21 cellular contexts compared by ENCODE assay signal in genomic region chr5:74786851-74787250, GRCh38.
"Had no signal": no experiment of that assay in that cellular context is flagged by ENCODE, and none has a peak within 500 bp of the region (broad histone marks: within the 10 kb centered on the region; RNA-seq: fewer than 3 reads in every experiment).

No MANE protein-coding gene starts in this region.

- H3K4me1 Mint-ChIP-seq: activated CD4-positive, alpha-beta memory T cell treated with anti-CD3 and anti-CD28 coated beads, Interleukin-2, amount 10 ng/mL, durations not matched to agents 7 days and 5 days; activated CD4-positive, alpha-beta T cell treated with anti-CD3 and anti-CD28 coated beads, Interleukin-2, amount 10 ng/mL, durations not matched to agents 7 days and 5 days; nephron had no signal

- H3K27me3 ChIP-seq: breast epithelium, esophagus squamous epithelium, tibial nerve, uterus had no signal

- H3K27ac ChIP-seq: breast epithelium, esophagus squamous epithelium, tibial nerve, uterus, WERI-Rb-1 had no signal

- H3K9me3 ChIP-seq: breast epithelium, esophagus squamous epithelium, tibial nerve, uterus had no signal

- H3K36me3 ChIP-seq: breast epithelium, esophagus squamous epithelium, tibial nerve, uterus had no signal

- DNase-seq: activated CD4-positive, alpha-beta memory T cell treated with anti-CD3 and anti-CD28 coated beads, Interleukin-2, amount 10 ng/mL, durations not matched to agents 7 days and 5 days; activated CD4-positive, alpha-beta T cell treated with anti-CD3 and anti-CD28 coated beads, Interleukin-2, amount 10 ng/mL, durations not matched to agents 7 days and 5 days; activated CD4-positive, CD25-positive, alpha-beta regulatory T cell treated with anti-CD3 and anti-CD28 coated beads, Interleukin-2, amount 50 U/mL, for 72 hours; activated naive CD4-positive, alpha-beta T cell; activated T-cell treated with anti-CD3 and anti-CD28 coated beads, Interleukin-2, amount 50 U/mL, for 4 hours; central memory CD4-positive, alpha-beta T cell; esophagus squamous epithelium; foreskin melanocyte; left ventricle myocardium superior; posterior cingulate gyrus; right cardiac atrium; stimulated activated CD4-positive, alpha-beta T cell treated with anti-CD3 and anti-CD28 coated beads, Interleukin-2, amount 100 ng/mL, for 48 hours; stimulated activated naive CD4-positive, alpha-beta T cell treated with Interleukin-2 at 50 U/mL for 16 hours; T-helper 9 cell; uterus had no signal

- H3K27me3 Mint-ChIP-seq: activated CD4-positive, alpha-beta memory T cell treated with anti-CD3 and anti-CD28 coated beads, Interleukin-2, amount 10 ng/mL, durations not matched to agents 7 days and 5 days; activated CD4-positive, alpha-beta T cell treated with anti-CD3 and anti-CD28 coated beads, Interleukin-2, amount 10 ng/mL, durations not matched to agents 7 days and 5 days; dendritic cell treated with granulocyte-macrophage colony-stimulating factor and Interleukin-4, amounts not matched to agents 40 ng/mL and 50 ng/mL, for 4 days had no signal

- H3K27ac Mint-ChIP-seq: activated CD4-positive, alpha-beta memory T cell treated with anti-CD3 and anti-CD28 coated beads, Interleukin-2, amount 10 ng/mL, durations not matched to agents 7 days and 5 days; activated CD4-positive, alpha-beta T cell treated with anti-CD3 and anti-CD28 coated beads, Interleukin-2, amount 10 ng/mL, durations not matched to agents 7 days and 5 days; activated naive CD4-positive, alpha-beta T cell treated with anti-CD3 and anti-CD28 coated beads, Interleukin-2, amount 50 U/mL, for 72 hours; dendritic cell treated with granulocyte-macrophage colony-stimulating factor and Interleukin-4, amounts not matched to agents 40 ng/mL and 50 ng/mL, for 4 days; nephron had no signal

- H3K4me3 Mint-ChIP-seq: activated CD4-positive, alpha-beta memory T cell treated with anti-CD3 and anti-CD28 coated beads, Interleukin-2, amount 10 ng/mL, durations not matched to agents 7 days and 5 days; activated CD4-positive, alpha-beta T cell treated with anti-CD3 and anti-CD28 coated beads, Interleukin-2, amount 10 ng/mL, durations not matched to agents 7 days and 5 days; activated T-cell treated with anti-CD3 and anti-CD28 coated beads, Interleukin-2, amount 50 U/mL, for 4 hours; dendritic cell treated with granulocyte-macrophage colony-stimulating factor and Interleukin-4, amounts not matched to agents 40 ng/mL and 50 ng/mL, for 4 days; nephron had no signal

- ATAC-seq: activated naive CD4-positive, alpha-beta T cell treated with anti-CD3 and anti-CD28 coated beads, Interleukin-2, amount 50 U/mL, for 72 hours; activated T-cell treated with anti-CD3 and anti-CD28 coated beads, Interleukin-2, amount 50 U/mL, for 4 hours; left ventricle myocardium superior; right cardiac atrium had no signal

- H3K9me3 Mint-ChIP-seq: activated CD4-positive, alpha-beta memory T cell treated with anti-CD3 and anti-CD28 coated beads, Interleukin-2, amount 10 ng/mL, durations not matched to agents 7 days and 5 days; activated CD4-positive, alpha-beta T cell treated with anti-CD3 and anti-CD28 coated beads, Interleukin-2, amount 10 ng/mL, durations not matched to agents 7 days and 5 days; activated naive CD4-positive, alpha-beta T cell treated with anti-CD3 and anti-CD28 coated beads, Interleukin-2, amount 50 U/mL, for 72 hours; activated T-cell treated with anti-CD3 and anti-CD28 coated beads, Interleukin-2, amount 50 U/mL, for 4 hours had no signal

- H3K4me1 ChIP-seq: breast epithelium, esophagus squamous epithelium, tibial nerve, uterus had no signal

- H3K4me3 ChIP-seq: breast epithelium, esophagus squamous epithelium, tibial nerve, uterus had no signal
